ENCODE assay signal across 16 cellular contexts in genomic region chr1:242428403-242429190, GRCh38.
DNase-seq lines count a peak whose midpoint lies in the region; ATAC-seq and TF ChIP-seq lines count a peak whose summit lies in the region.
"Had no signal": no experiment of that assay in that cellular context is flagged by ENCODE, and none has a peak within 500 bp of the region (broad histone marks: within the 10 kb centered on the region; RNA-seq: fewer than 3 reads in every experiment).

No MANE protein-coding gene starts in this region.

- CTCF ChIA-PET in HEK293 (lab: Yijun Ruan, JAX): interaction anchor here (1.2 to 1.7 kb wide), 2 partner anchors 9 to 26 kb away, joined by 5 read pairs; no protein-coding TSS in a partner anchor

- H3K4me1 Mint-ChIP-seq in stimulated activated naive B cell treated with anti-CD40 and anti-IgM and Interleukin-4, amounts not matched to agents 10 μg/mL and 1 μg/mL and 100 μg/mL, for 72 hours: no peaks in the 10 kb centered on the region
- H3K4me1 Mint-ChIP-seq: B cell; CD4-positive, alpha-beta memory T cell had no signal

- H3K14ac ChIP-seq in trophoblast cell (ENCODE audit: low read length): no peak overlapping the region

- H2BK12ac ChIP-seq in trophoblast cell (ENCODE audit: low read length): no peak overlapping the region

- POLR2A ChIA-PET in HEK293 (lab: Yijun Ruan, JAX): no interaction called here

- H4K12ac ChIP-seq in trophoblast cell (ENCODE audit: low read depth, low read length): no peak overlapping the region

- no CpG with 5 or more reads among the region's 8 CpGs for WGBS in trophoblast cell (ENCODE audit: extremely low coverage, insufficient coverage, insufficient read length)

- H3K4me1 ChIP-seq in HEK293 (ENCODE audit: control insufficient read depth, insufficient read depth, low read length): no peaks in the 10 kb centered on the region
- peaks cover 0 to 4% of the 10 kb centered on the region in 2 experiments for H3K4me1 ChIP-seq in trophoblast cell (ENCODE audit: control insufficient read depth in 1 of 2, insufficient read depth in 2 of 2, low read length in 2 of 2)

- H3K4me3 ChIP-seq in HEK293 (ENCODE audit: low read depth, low read length) (no peak overlapping the region), trophoblast cell (ENCODE audit: low read depth, low read length) (no peak overlapping the region)
- H3K4me3 ChIP-seq: MG63 had no signal

- H3K9me3 ChIP-seq in HEK293 (ENCODE audit: control insufficient read depth, insufficient read depth, low read depth, low read length): no peaks in the 10 kb centered on the region
- H3K9me3 ChIP-seq in trophoblast cell (ENCODE audit: insufficient read depth, low read depth, low read length): peaks cover 4% of the 10 kb centered on the region

- no peak overlapping the region for H4K91ac ChIP-seq in trophoblast cell (ENCODE audit: low read depth, low read length)

- TF ChIP-seq CTCF in HEK293 (tag by site-specific recombination; IDR thresholded peaks at IDR 0.05): no peak

- H3K36me3 ChIP-seq in HEK293 (ENCODE audit: control insufficient read depth in 2 of 2, insufficient read depth in 1 of 2, low read length in 2 of 2) (no peaks in the 10 kb centered on the region), trophoblast cell (ENCODE audit: control insufficient read depth in 1 of 2, insufficient read depth in 2 of 2, low read length in 2 of 2) (no peaks in the 10 kb centered on the region)
- H3K36me3 ChIP-seq: MG63 had no signal

- H3K23ac ChIP-seq in trophoblast cell (ENCODE audit: low read length): no peak overlapping the region

- H3K27me3 ChIP-seq in trophoblast cell (ENCODE audit: insufficient read depth, low read length): no peaks in the 10 kb centered on the region
- H3K27me3 ChIP-seq: MG63 had no signal

- no peak overlapping the region for H3K4ac ChIP-seq in trophoblast cell (ENCODE audit: low read depth, low read length)

- H3K27ac ChIP-seq in HEK293 (ENCODE audit: extremely low read depth, low read depth, low read length) (no peak overlapping the region), trophoblast cell (ENCODE audit: low read depth, low read length) (no peak overlapping the region)
- H3K27ac ChIP-seq: KMS-11 had no signal

- ATAC-seq in SK-N-SH treated with all-trans-retinoic acid at 6 μM for 48 hours (no peak), GM18909 (IDR thresholded peaks at IDR 0.05; ENCODE audit: poor library complexity, unreplicated experiment) (no peak)
- no peak for ATAC-seq in stimulated activated naive B cell treated with anti-CD40 and anti-IgM and Interleukin-4, amounts not matched to agents 10 μg/mL and 1 μg/mL and 100 μg/mL, for 72 hours (replicated peaks)

- no peak overlapping the region for H2AK5ac ChIP-seq in trophoblast cell (ENCODE audit: low read length)

- H3K79me2 ChIP-seq in trophoblast cell (ENCODE audit: control insufficient read depth, insufficient read depth, low read length, poor library complexity): no peaks in the 10 kb centered on the region

- DNase-seq in NCI-H1436 treated with DMSO at 0.1 percent for 48 hours (lab: John Stamatoyannopoulos, UW) (peak; percentile 43), NCI-H2227 (lab: John Stamatoyannopoulos, UW; ENCODE audit: unreplicated experiment) (peak; percentile 81), trophoblast cell (no peak), iPS-NIHi11 (ENCODE audit: low spot score) (no peak)
- no peak for DNase-seq in stimulated activated naive B cell treated with anti-CD40 and anti-IgM and Interleukin-4, amounts not matched to agents 10 μg/mL and 1 μg/mL and 100 μg/mL, for 72 hours
- DNase-seq: CD4-positive, alpha-beta memory T cell; GF-D8; MG63; NCI-H345; NCI-H82; T-helper 1 cell had no signal

- H3K27ac Mint-ChIP-seq in stimulated activated naive B cell treated with anti-CD40 and anti-IgM and Interleukin-4, amounts not matched to agents 10 μg/mL and 1 μg/mL and 100 μg/mL, for 72 hours: no peak overlapping the region
- H3K27ac Mint-ChIP-seq: B cell; CD4-positive, alpha-beta memory T cell had no signal

- no peak overlapping the region for H2BK120ac ChIP-seq in trophoblast cell (ENCODE audit: insufficient read depth, low read length, poor library complexity)

- H3K79me1 ChIP-seq in trophoblast cell (ENCODE audit: low read length): no peaks in the 10 kb centered on the region

- no peak overlapping the region for H4K8ac ChIP-seq in trophoblast cell (ENCODE audit: low read depth, low read length)

- no peak overlapping the region for H3K18ac ChIP-seq in trophoblast cell (ENCODE audit: low read length)

- no peaks in the 10 kb centered on the region for H3K36me3 Mint-ChIP-seq in stimulated activated naive B cell treated with anti-CD40 and anti-IgM and Interleukin-4, amounts not matched to agents 10 μg/mL and 1 μg/mL and 100 μg/mL, for 72 hours
- H3K36me3 Mint-ChIP-seq: CD4-positive, alpha-beta memory T cell had no signal

- no peak overlapping the region for H3K9ac ChIP-seq in trophoblast cell (ENCODE audit: low read length)
- H3K9ac ChIP-seq: KMS-11 had no signal

- H3K9me3 Mint-ChIP-seq in stimulated activated naive B cell treated with anti-CD40 and anti-IgM and Interleukin-4, amounts not matched to agents 10 μg/mL and 1 μg/mL and 100 μg/mL, for 72 hours: peaks cover 0 to 9% of the 10 kb centered on the region in 2 donors

- H3K4me3 Mint-ChIP-seq in stimulated activated naive B cell treated with anti-CD40 and anti-IgM and Interleukin-4, amounts not matched to agents 10 μg/mL and 1 μg/mL and 100 μg/mL, for 72 hours: no peak overlapping the region
- H3K4me3 Mint-ChIP-seq: B cell; CD4-positive, alpha-beta memory T cell had no signal

- H2AFZ ChIP-seq in trophoblast cell (ENCODE audit: insufficient read depth, low read length, poor library complexity): no peak overlapping the region

- H3K27me3 Mint-ChIP-seq in stimulated activated naive B cell treated with anti-CD40 and anti-IgM and Interleukin-4, amounts not matched to agents 10 μg/mL and 1 μg/mL and 100 μg/mL, for 72 hours: peaks cover 6 to 9% of the 10 kb centered on the region in 2 donors

- H3K4me2 ChIP-seq in trophoblast cell (ENCODE audit: low read length): no peak overlapping the region
- H3K4me2 ChIP-seq: KMS-11 had no signal

- no peak overlapping the region for H2BK5ac ChIP-seq in trophoblast cell (ENCODE audit: low read depth, low read length, poor library complexity)

TF ChIP-seq in HEK293, 187 proteins besides CTCF, POLR2A, EP300 and RAD21:
- TF ChIP-seq TRIM28 (IDR thresholded peaks at IDR 0.05; ENCODE audit: borderline replicate concordance, low read length): 0 out of 2 replicates have a peak, but pooled peaks have one; percentile 38
- TF ChIP-seq ZBTB48 (tag by site-specific recombination; IDR thresholded peaks at IDR 0.05): no peak
TF ChIP-seq in HEK293: peak in this region for 1.

TF ChIP-seq in SK-N-SH treated with all-trans-retinoic acid at 6 μM for 48 hours, 23 proteins besides CTCF, POLR2A, EP300 and RAD21:
- 0 out of 2 replicates have a peak, but pooled peaks have one; percentile 13 for TF ChIP-seq TSHZ2 (CRISPR knock-in tag; IDR thresholded peaks at IDR 0.05)
- TF ChIP-seq ZC3H10 (CRISPR knock-in tag; IDR thresholded peaks at IDR 0.05): no peak

Comparison
In these comparisons a context has a peak if more than half of its experiments do, and no peak if none do; other contexts are left out.
1. DNase-seq: peak in NCI-H1436 treated with DMSO at 0.1 percent for 48 hours (single experiment) and NCI-H2227 (single experiment); none in trophoblast cell (0 of 2), stimulated activated naive B cell treated with anti-CD40 and anti-IgM and Interleukin-4, amounts not matched to agents 10 μg/mL and 1 μg/mL and 100 μg/mL, for 72 hours (single experiment) and iPS-NIHi11 (single experiment).